ENCODE assay signal across 16 cellular contexts in genomic region chr7:84191842-84192241, GRCh38. TPM values are rescaled to one million over a fixed set of nuclear protein-coding genes. Genes with fewer than 3 reads are reported as not detected.
DNase-seq lines count a peak whose midpoint lies in the region; ATAC-seq and TF ChIP-seq lines count a peak whose summit lies in the region.
"Had no signal": no experiment of that assay in that cellular context is flagged by ENCODE, and none has a peak within 500 bp of the region (broad histone marks: within the 10 kb centered on the region; RNA-seq: fewer than 3 reads in every experiment).

No MANE protein-coding gene starts in this region.

- H3K27ac ChIP-seq in iPS-18a (ENCODE audit: low read length): no peak overlapping the region
- H3K27ac ChIP-seq: RWPE1 had no signal

- H3K27ac Mint-ChIP-seq in activated naive CD4-positive, alpha-beta T cell treated with anti-CD3 and anti-CD28 coated beads for 36 hours: no peak overlapping the region
- H3K27ac Mint-ChIP-seq in WTC11 (peak overlapping the region; percentile 35; the same call in 1 of the 2 replicates), type B pancreatic cell (no peak overlapping the region)
- H3K27ac Mint-ChIP-seq: activated B cell treated with CpG ODN at 0.5 μM for 24 hours had no signal

- intact Hi-C loops in activated naive CD4-positive, alpha-beta T cell treated with anti-CD3 and anti-CD28 coated beads for 36 hours (cut with micrococcal nuclease): loop anchor here (5.0 kb wide), 1 partner anchor 830 kb away; no protein-coding TSS in a partner anchor

- peak overlapping the region; percentile 96 for H3K4me3 ChIP-seq in iPS-18a (ENCODE audit: low read length)
- H3K4me3 ChIP-seq: mucosa of descending colon had no signal

- no peak for DNase-seq in activated naive CD4-positive, alpha-beta T cell treated with anti-CD3 and anti-CD28 coated beads for 36 hours
- DNase-seq in activated naive CD4-positive, alpha-beta T cell treated with Interleukin-2 at 50 U/mL for 16 hours: no peak
- no peak for DNase-seq in WTC11 (ENCODE audit: low spot score)
- no peak for DNase-seq in type B pancreatic cell (ENCODE audit: extremely low spot score, unreplicated experiment)
- DNase-seq in NK-92 treated with Interleukin-12 subunit alpha and Interleukin-12 subunit beta, amount 100 ng/mL, for 24 hours (lab: John Stamatoyannopoulos, UW): no peak
- DNase-seq in NCI-H524 treated with DMSO at 0.1 percent for 48 hours (lab: John Stamatoyannopoulos, UW): no peak
- DNase-seq: 8988T, activated B cell treated with CpG ODN at 0.5 μM for 24 hours, cortex of kidney, hippocampal formation, KBM-7, mucosa of descending colon, NCI-H2227 treated with DMSO at 0.1 percent for 48 hours had no signal

- POLR2A ChIA-PET in WTC11 (lab: Charles Lee): no interaction called here

- no peaks in the 10 kb centered on the region for H3K36me3 ChIP-seq in iPS-18a (ENCODE audit: control insufficient read depth, low read depth, low read length)

- no peak for ATAC-seq in WTC11
- ATAC-seq in GM21381 (IDR thresholded peaks at IDR 0.05; ENCODE audit: unreplicated experiment): no peak
- ATAC-seq: mucosa of descending colon had no signal

- H3K9me3 ChIP-seq in iPS-18a (ENCODE audit: control insufficient read depth, low read depth, low read length): no peaks in the 10 kb centered on the region
- H3K9me3 ChIP-seq: mucosa of descending colon had no signal

- CTCF ChIA-PET in activated naive CD4-positive, alpha-beta T cell treated with anti-CD3 and anti-CD28 coated beads for 36 hours (lab: Charles Lee): no interaction called here
- CTCF ChIA-PET in WTC11 (lab: Charles Lee): no interaction called here

- H3K27me3 ChIP-seq in iPS-18a (ENCODE audit: control insufficient read depth, insufficient read depth, low read length): no peaks in the 10 kb centered on the region

- peaks cover 2% of the 10 kb centered on the region for H3K27me3 Mint-ChIP-seq in activated naive CD4-positive, alpha-beta T cell treated with anti-CD3 and anti-CD28 coated beads for 36 hours (ENCODE audit: low read depth)
- no peaks in the 10 kb centered on the region for H3K27me3 Mint-ChIP-seq in WTC11 (ENCODE audit: low read depth)
- H3K27me3 Mint-ChIP-seq in type B pancreatic cell: peaks cover 10% of the 10 kb centered on the region
- H3K27me3 Mint-ChIP-seq: activated B cell treated with CpG ODN at 0.5 μM for 24 hours had no signal

- H3K9me3 Mint-ChIP-seq in activated naive CD4-positive, alpha-beta T cell treated with anti-CD3 and anti-CD28 coated beads for 36 hours: no peaks in the 10 kb centered on the region
- H3K9me3 Mint-ChIP-seq in WTC11 (no peaks in the 10 kb centered on the region), type B pancreatic cell (no peaks in the 10 kb centered on the region)
- H3K9me3 Mint-ChIP-seq: activated B cell treated with CpG ODN at 0.5 μM for 24 hours had no signal

- H3K4me1 ChIP-seq in iPS-18a (ENCODE audit: control insufficient read depth, low read depth, low read length): peaks cover 60% of the 10 kb centered on the region

- TF ChIP-seq CTCF in WTC11 (IDR thresholded peaks at IDR 0.05): no peak
- TF ChIP-seq CTCF in type B pancreatic cell (conservative IDR thresholded peaks at IDR 0.05): no peak

- H3K36me3 Mint-ChIP-seq in activated naive CD4-positive, alpha-beta T cell treated with anti-CD3 and anti-CD28 coated beads for 36 hours (ENCODE audit: low read depth): no peaks in the 10 kb centered on the region
- no peaks in the 10 kb centered on the region for H3K36me3 Mint-ChIP-seq in WTC11
- peaks cover 6% of the 10 kb centered on the region for H3K36me3 Mint-ChIP-seq in type B pancreatic cell

- peak overlapping the region; percentile 74 for H3K9ac ChIP-seq in iPS-18a (ENCODE audit: low read length)

- peak overlapping the region; percentile 32 for H3K4me3 Mint-ChIP-seq in activated naive CD4-positive, alpha-beta T cell treated with anti-CD3 and anti-CD28 coated beads for 36 hours
- H3K4me3 Mint-ChIP-seq in WTC11: peak overlapping the region; percentile 40
- peak overlapping the region; percentile 83 for H3K4me3 Mint-ChIP-seq in type B pancreatic cell
- H3K4me3 Mint-ChIP-seq: activated B cell treated with CpG ODN at 0.5 μM for 24 hours had no signal

- H3K4me1 Mint-ChIP-seq in activated naive CD4-positive, alpha-beta T cell treated with anti-CD3 and anti-CD28 coated beads for 36 hours (ENCODE audit: low read depth): peaks cover 45% of the 10 kb centered on the region
- H3K4me1 Mint-ChIP-seq in WTC11: peaks cover 58% of the 10 kb centered on the region
- peaks cover 40% of the 10 kb centered on the region for H3K4me1 Mint-ChIP-seq in type B pancreatic cell (ENCODE audit: unreplicated experiment)

TF ChIP-seq in WTC11, 78 proteins besides CTCF, POLR2A, EP300 and RAD21 (continues in another document):
- TF ChIP-seq CREM (CRISPR knock-in tag; IDR thresholded peaks at IDR 0.05) (no peak), HMGA2 (CRISPR knock-in tag; IDR thresholded peaks at IDR 0.05) (no peak), TEAD1 (CRISPR knock-in tag; IDR thresholded peaks at IDR 0.05) (no peak)
- TF ChIP-seq, protein P1, sequence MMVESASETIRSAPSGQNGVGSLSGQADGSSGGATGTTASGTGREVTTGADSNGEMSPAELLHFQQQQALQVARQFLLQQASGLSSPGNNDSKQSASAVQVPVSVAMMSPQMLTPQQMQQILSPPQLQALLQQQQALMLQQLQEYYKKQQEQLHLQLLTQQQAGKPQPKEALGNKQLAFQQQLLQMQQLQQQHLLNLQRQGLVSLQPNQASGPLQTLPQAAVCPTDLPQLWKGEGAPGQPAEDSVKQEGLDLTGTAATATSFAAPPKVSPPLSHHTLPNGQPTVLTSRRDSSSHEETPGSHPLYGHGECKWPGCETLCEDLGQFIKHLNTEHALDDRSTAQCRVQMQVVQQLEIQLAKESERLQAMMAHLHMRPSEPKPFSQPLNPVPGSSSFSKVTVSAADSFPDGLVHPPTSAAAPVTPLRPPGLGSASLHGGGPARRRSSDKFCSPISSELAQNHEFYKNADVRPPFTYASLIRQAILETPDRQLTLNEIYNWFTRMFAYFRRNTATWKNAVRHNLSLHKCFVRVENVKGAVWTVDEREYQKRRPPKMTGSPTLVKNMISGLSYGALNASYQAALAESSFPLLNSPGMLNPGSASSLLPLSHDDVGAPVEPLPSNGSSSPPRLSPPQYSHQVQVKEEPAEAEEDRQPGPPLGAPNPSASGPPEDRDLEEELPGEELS (CRISPR knock-in tag; IDR thresholded peaks at IDR 0.05): no peak
- TF ChIP-seq, protein P2, sequence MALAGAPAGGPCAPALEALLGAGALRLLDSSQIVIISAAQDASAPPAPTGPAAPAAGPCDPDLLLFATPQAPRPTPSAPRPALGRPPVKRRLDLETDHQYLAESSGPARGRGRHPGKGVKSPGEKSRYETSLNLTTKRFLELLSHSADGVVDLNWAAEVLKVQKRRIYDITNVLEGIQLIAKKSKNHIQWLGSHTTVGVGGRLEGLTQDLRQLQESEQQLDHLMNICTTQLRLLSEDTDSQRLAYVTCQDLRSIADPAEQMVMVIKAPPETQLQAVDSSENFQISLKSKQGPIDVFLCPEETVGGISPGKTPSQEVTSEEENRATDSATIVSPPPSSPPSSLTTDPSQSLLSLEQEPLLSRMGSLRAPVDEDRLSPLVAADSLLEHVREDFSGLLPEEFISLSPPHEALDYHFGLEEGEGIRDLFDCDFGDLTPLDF (CRISPR knock-in tag; IDR thresholded peaks at IDR 0.05): no peak
- TF ChIP-seq, protein P3, sequence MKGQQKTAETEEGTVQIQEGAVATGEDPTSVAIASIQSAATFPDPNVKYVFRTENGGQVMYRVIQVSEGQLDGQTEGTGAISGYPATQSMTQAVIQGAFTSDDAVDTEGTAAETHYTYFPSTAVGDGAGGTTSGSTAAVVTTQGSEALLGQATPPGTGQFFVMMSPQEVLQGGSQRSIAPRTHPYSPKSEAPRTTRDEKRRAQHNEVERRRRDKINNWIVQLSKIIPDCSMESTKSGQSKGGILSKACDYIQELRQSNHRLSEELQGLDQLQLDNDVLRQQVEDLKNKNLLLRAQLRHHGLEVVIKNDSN (CRISPR knock-in tag; IDR thresholded peaks at IDR 0.05): no peak
- TF ChIP-seq, protein P4, sequence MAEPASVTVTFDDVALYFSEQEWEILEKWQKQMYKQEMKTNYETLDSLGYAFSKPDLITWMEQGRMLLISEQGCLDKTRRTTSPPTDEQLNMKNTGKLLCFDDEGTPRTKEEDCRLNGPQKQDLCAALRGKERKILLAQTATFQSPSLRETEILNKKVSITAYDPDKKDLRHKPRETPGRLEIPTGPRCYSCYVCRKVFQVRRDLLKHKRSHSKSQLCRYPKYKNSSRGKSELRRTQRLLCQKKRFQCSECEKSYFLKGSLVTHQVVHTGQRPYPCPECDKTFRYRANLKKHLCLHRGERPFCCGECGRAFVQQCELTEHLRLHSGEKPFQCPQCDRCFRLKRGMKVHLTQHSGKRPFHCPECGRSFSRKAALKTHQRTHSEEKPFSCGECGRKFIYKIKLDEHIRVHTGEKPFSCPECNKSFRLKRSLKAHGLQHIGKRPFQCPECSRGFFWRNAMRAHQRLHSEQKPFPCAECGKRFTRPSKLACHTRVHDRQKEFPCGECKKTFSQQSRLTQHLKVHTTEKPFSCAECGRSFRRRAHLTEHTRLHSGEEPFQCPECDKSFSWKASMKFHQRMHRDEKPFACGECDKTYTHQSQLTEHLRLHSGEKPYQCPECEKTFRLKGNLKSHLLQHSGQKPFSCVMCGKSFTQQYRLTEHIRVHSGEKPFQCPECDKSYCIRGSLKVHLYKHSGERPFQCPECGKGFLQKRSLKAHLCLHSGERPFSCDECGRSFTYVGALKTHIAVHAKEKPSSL (CRISPR knock-in tag; conservative IDR thresholded peaks at IDR 0.05): no peak

RNA-seq across cellular contexts. Expression of gene SEMA3A, which starts 2.7 kb away (rescaled TPM):
- total RNA-seq in activated naive CD4-positive, alpha-beta T cell treated with anti-CD3 and anti-CD28 coated beads for 36 hours: 1 to 10 TPM; 2.7 to 3.0 TPM
- total RNA-seq in WTC11 (2021) (29.2 to 33.3 TPM (median 32.2 TPM) in 3 replicates), type B pancreatic cell (ENCODE audit: low replicate concordance) (28.2 and 77.1 TPM in 2 replicates)
- total RNA-seq: activated B cell treated with CpG ODN at 0.5 μM for 24 hours had no signal

Comparison
In these comparisons a context has a peak if more than half of its experiments do, and no peak if none do; other contexts are left out.
1. H3K4me3 Mint-ChIP-seq: peak in every context shown above with its lines; median percentile 83 in type B pancreatic cell; 40 in WTC11; 32 in activated naive CD4-positive, alpha-beta T cell treated with anti-CD3 and anti-CD28 coated beads for 36 hours.